Comparison of ENCODE assay signal across 17 cellular contexts in genomic region chr5:109589983-109590382, GRCh38.
DNase-seq lines count a peak whose midpoint lies in the region; FAIRE-seq and TF ChIP-seq lines count a peak whose summit lies in the region.
"Had no signal": no experiment of that assay in that cellular context is flagged by ENCODE, and none has a peak within 500 bp of the region (broad histone marks: within the 10 kb centered on the region; RNA-seq: fewer than 3 reads in every experiment).

No MANE protein-coding gene starts in this region.

- intact Hi-C loops in endothelial cell of umbilical vein (cut with micrococcal nuclease) (loop anchor here (2.0 to 10.0 kb wide), 2 partner anchors 99 to 1035 kb away; partner anchors contain the start of gene MAN2A1), spleen (cut with DNase I; ENCODE audit: low total_unique reads) (no loop called here), left ventricle myocardium inferior (cut with micrococcal nuclease) (no loop called here)

- H3K9ac ChIP-seq in OCI-LY1 (ENCODE audit: low read length) (no peak overlapping the region), endothelial cell of umbilical vein (replicated peaks; ENCODE audit: extremely low read depth, insufficient read depth, low read length) (no peak overlapping the region)

- no peaks in the 10 kb centered on the region for H3K79me2 ChIP-seq in OCI-LY1 (ENCODE audit: insufficient read depth, low read length)
- H3K79me2 ChIP-seq in endothelial cell of umbilical vein (ENCODE audit: control insufficient read depth, insufficient read depth, low read length), result no peaks in the 10 kb centered on the region

- no peaks in the 10 kb centered on the region for H3K9me3 ChIP-seq in OCI-LY1 (ENCODE audit: low read length)
- no peaks in the 10 kb centered on the region for H3K9me3 ChIP-seq in endothelial cell of umbilical vein (replicated peaks; ENCODE audit: control insufficient read depth, insufficient read depth, low read length)
- no peaks in the 10 kb centered on the region for H3K9me3 ChIP-seq in spleen
- H3K9me3 ChIP-seq in left ventricle myocardium inferior (replicated peaks), result no peaks in the 10 kb centered on the region
- H3K9me3 ChIP-seq: ascending aorta, HAP-1 had no signal

- no peak overlapping the region for H2AFZ ChIP-seq in OCI-LY1 (ENCODE audit: low read length)
- no peak overlapping the region for H2AFZ ChIP-seq in endothelial cell of umbilical vein (ENCODE audit: low read depth, low read length)

- no peak overlapping the region for H3K4me3 Mint-ChIP-seq in glutamatergic neuron (ENCODE audit: unreplicated experiment)
- H3K4me3 Mint-ChIP-seq: activated B cell treated with CpG ODN at 0.5 μM for 24 hours; activated T-cell treated with anti-CD3 and anti-CD28 coated beads, Interleukin-2, amount 50 U/mL, for 4 hours had no signal

- TF ChIP-seq POLR2A in endothelial cell of umbilical vein (IDR thresholded peaks at IDR 0.05; ENCODE audit: low read depth, low read length) (no peak), spleen (IDR thresholded peaks at IDR 0.05) (no peak)

- no peaks in the 10 kb centered on the region for H3K9me1 ChIP-seq in endothelial cell of umbilical vein (replicated peaks; ENCODE audit: control insufficient read depth, extremely low read depth, insufficient read depth, low read length)

- H3K4me1 ChIP-seq in OCI-LY1 (ENCODE audit: insufficient read depth, low read length, severe bottlenecking) (no peaks in the 10 kb centered on the region), endothelial cell of umbilical vein (ENCODE audit: control insufficient read depth, extremely low read depth, insufficient read depth, low read length) (no peaks in the 10 kb centered on the region), spleen (no peaks in the 10 kb centered on the region), left ventricle myocardium inferior (peaks cover 5% of the 10 kb centered on the region)
- H3K4me1 ChIP-seq: ascending aorta, HAP-1 had no signal

- POLR2A ChIA-PET in endothelial cell of umbilical vein (lab: Charles Lee), result no interaction called here

- no TSS peak for BruUV-seq in endothelial cell of umbilical vein (replicated peaks; lab: Mats Ljungman, UMichigan)

- no peaks in the 10 kb centered on the region for H3K36me3 Mint-ChIP-seq in glutamatergic neuron (ENCODE audit: unreplicated experiment)

- 68 to 85% (median 77%) methylated on average over 4 of the region's 4 CpGs for WGBS in spleen, 5 donors

- H3K4me2 ChIP-seq in OCI-LY1 (ENCODE audit: low read length) (no peak overlapping the region), endothelial cell of umbilical vein (ENCODE audit: insufficient read depth, low read length) (no peak overlapping the region)

- TF ChIP-seq CTCF in AG10803 (conservative IDR thresholded peaks at IDR 0.05; ENCODE audit: low read length) (0 out of 2 replicates have a peak, but pooled peaks have one; percentile 5), OCI-LY1 (IDR thresholded peaks at IDR 0.05; ENCODE audit: low read length) (peak; percentile 16; the same call in 1 of the 2 replicates), endothelial cell of umbilical vein (IDR thresholded peaks at IDR 0.05; ENCODE audit: extremely low read depth in 1 of 2, insufficient read depth in 1 of 2, low read depth in 1 of 2, low read length in 2 of 2) (no peak), spleen (IDR thresholded peaks at IDR 0.05 in 8 of 11, conservative IDR thresholded peaks at IDR 0.05 in 3 of 11) (no peak), left ventricle myocardium inferior (IDR thresholded peaks at IDR 0.05; ENCODE audit: borderline replicate concordance) (no peak), glutamatergic neuron (IDR thresholded peaks at IDR 0.05; ENCODE audit: partially characterized antibody, unreplicated experiment) (no peak)

- no peaks in the 10 kb centered on the region for H3K36me3 ChIP-seq in OCI-LY1 (ENCODE audit: insufficient read depth, low read length)
- H3K36me3 ChIP-seq in endothelial cell of umbilical vein (ENCODE audit: control insufficient read depth in 2 of 2, extremely low read depth in 1 of 2, insufficient read depth in 2 of 2, low read length in 2 of 2), result no peaks in the 10 kb centered on the region
- H3K36me3 ChIP-seq in spleen, result no peaks in the 10 kb centered on the region
- no peaks in the 10 kb centered on the region for H3K36me3 ChIP-seq in left ventricle myocardium inferior
- H3K36me3 ChIP-seq: ascending aorta, HAP-1 had no signal

- FAIRE-seq in endothelial cell of umbilical vein (lab: Jason Lieb, UNC), result no peak
- FAIRE-seq: frontal cortex, keratinocyte had no signal

- CTCF ChIA-PET in endothelial cell of umbilical vein (lab: Charles Lee), result interaction anchor here (1.0 to 2.4 kb wide), 3 partner anchors 99 to 1036 kb away, joined by 3 to 21 read pairs (median 3); no protein-coding TSS in a partner anchor

- H3K27ac Mint-ChIP-seq in glutamatergic neuron (ENCODE audit: unreplicated experiment), result no peak overlapping the region
- H3K27ac Mint-ChIP-seq: activated B cell treated with CpG ODN at 0.5 μM for 24 hours had no signal

- H3K4me1 Mint-ChIP-seq in glutamatergic neuron (ENCODE audit: low read depth, unreplicated experiment), result no peaks in the 10 kb centered on the region
- H3K4me1 Mint-ChIP-seq: activated B cell treated with CpG ODN at 0.5 μM for 24 hours had no signal

- no peaks in the 10 kb centered on the region for H3K9me2 ChIP-seq in OCI-LY1 (ENCODE audit: low read depth, low read length)

- no peaks in the 10 kb centered on the region for H3F3A ChIP-seq in OCI-LY1 (ENCODE audit: insufficient read depth, low read length)

- H3K27ac ChIP-seq in OCI-LY1 (ENCODE audit: low read depth, low read length, poor library complexity, severe bottlenecking), result no peak overlapping the region
- H3K27ac ChIP-seq in endothelial cell of umbilical vein (ENCODE audit: insufficient read depth, low read depth, low read length), result no peak overlapping the region
- H3K27ac ChIP-seq in spleen, result no peak overlapping the region
- no peak overlapping the region for H3K27ac ChIP-seq in left ventricle myocardium inferior (replicated peaks)
- H3K27ac ChIP-seq: ascending aorta had no signal

- H4K20me1 ChIP-seq in OCI-LY1 (ENCODE audit: insufficient read depth, low read length) (no peaks in the 10 kb centered on the region), endothelial cell of umbilical vein (replicated peaks; ENCODE audit: control insufficient read depth, extremely low read depth, insufficient read depth, low read length) (no peaks in the 10 kb centered on the region)

- dilution Hi-C loops in endothelial cell of umbilical vein (cut with MboI; ENCODE audit: extremely low pct_ligation_motif_present, low sequenced_read_pairs), result no loop called here

- H3K27me3 ChIP-seq in OCI-LY1 (ENCODE audit: insufficient read depth, low read length) (no peaks in the 10 kb centered on the region), endothelial cell of umbilical vein (ENCODE audit: control insufficient read depth in 2 of 2, insufficient read depth in 2 of 2, low read length in 2 of 2) (no peaks in the 10 kb centered on the region), spleen (replicated peaks in 1 of 7) (no peaks in the 10 kb centered on the region), left ventricle myocardium inferior (ENCODE audit: low read depth) (no peaks in the 10 kb centered on the region)
- H3K27me3 ChIP-seq: ascending aorta had no signal

- DNase-seq in AG10803 (ENCODE audit: low read depth) (peak; percentile 2), ELR (ENCODE audit: low read depth) (peak; percentile 10), endothelial cell of umbilical vein (ENCODE audit: low read depth, low spot score) (peak; percentile 2), spleen (no peak), left ventricle myocardium inferior (no peak), glutamatergic neuron (no peak), NCI-H2107 (lab: John Stamatoyannopoulos, UW) (no peak)
- DNase-seq: activated B cell treated with CpG ODN at 0.5 μM for 24 hours; activated T-cell treated with anti-CD3 and anti-CD28 coated beads, Interleukin-2, amount 50 U/mL, for 4 hours; effector CD8-positive, alpha-beta T cell; NCI-H1417 treated with DMSO at 0.1 percent for 48 hours; NCI-H526 treated with DMSO at 0.1 percent for 48 hours had no signal

- no peaks in the 10 kb centered on the region for H3K27me3 Mint-ChIP-seq in glutamatergic neuron (ENCODE audit: unreplicated experiment)
- H3K27me3 Mint-ChIP-seq: activated B cell treated with CpG ODN at 0.5 μM for 24 hours had no signal

- no peak overlapping the region for H3K4me3 ChIP-seq in AG10803 (ENCODE audit: low read length)
- H3K4me3 ChIP-seq in OCI-LY1 (ENCODE audit: low read depth, low read length, poor library complexity, severe bottlenecking), result no peak overlapping the region
- H3K4me3 ChIP-seq in endothelial cell of umbilical vein (replicated peaks in 1 of 3; ENCODE audit: insufficient read depth in 1 of 3, low read depth in 1 of 3, low read length in 3 of 3), result no peak overlapping the region
- no peak overlapping the region for H3K4me3 ChIP-seq in spleen
- no peak overlapping the region for H3K4me3 ChIP-seq in left ventricle myocardium inferior
- H3K4me3 ChIP-seq: ascending aorta, HAP-1 had no signal

- H3K9me3 Mint-ChIP-seq in glutamatergic neuron (ENCODE audit: unreplicated experiment), result no peaks in the 10 kb centered on the region
- H3K9me3 Mint-ChIP-seq: activated B cell treated with CpG ODN at 0.5 μM for 24 hours; activated T-cell treated with anti-CD3 and anti-CD28 coated beads, Interleukin-2, amount 50 U/mL, for 4 hours had no signal

TF ChIP-seq in endothelial cell of umbilical vein, 7 proteins besides CTCF, POLR2A, EP300 and RAD21:
- TF ChIP-seq GATA2 (IDR thresholded peaks at IDR 0.05; ENCODE audit: insufficient read depth, insufficient read length, low read depth, low read length), result no peak

Comparison
In these comparisons a context has a peak if more than half of its experiments do, and no peak if none do; other contexts are left out.
1. DNase-seq: peak in AG10803 (single experiment), ELR (single experiment) and endothelial cell of umbilical vein (single experiment); none in spleen (single experiment), left ventricle myocardium inferior (single experiment), glutamatergic neuron (single experiment) and NCI-H2107 (single experiment).
2. CTCF ChIP-seq: peak in AG10803 (single experiment) and OCI-LY1 (single experiment); none in endothelial cell of umbilical vein (0 of 2), spleen (0 of 11), left ventricle myocardium inferior (single experiment) and glutamatergic neuron (single experiment).